Comparison of ENCODE assay signal across 2 cellular contexts in genomic region chr3:23981955-23982354, GRCh38.
TF ChIP-seq lines count a peak whose summit lies in the region.

No MANE protein-coding gene starts in this region.

TF ChIP-seq in SK-N-SH treated with all-trans-retinoic acid at 6 μM for 48 hours, 23 proteins besides CTCF, POLR2A, EP300 and RAD21 (continued from another document):
- TF ChIP-seq CSRNP3 (CRISPR knock-in tag; IDR thresholded peaks at IDR 0.05) (no peak), POU6F1 (CRISPR knock-in tag; IDR thresholded peaks at IDR 0.05; ENCODE audit: borderline replicate concordance, low read depth) (no peak), TSHZ2 (CRISPR knock-in tag; IDR thresholded peaks at IDR 0.05) (no peak), PPARA (CRISPR knock-in tag; IDR thresholded peaks at IDR 0.05; ENCODE audit: borderline replicate concordance) (no peak), ESRRG (CRISPR knock-in tag; IDR thresholded peaks at IDR 0.05) (no peak)

TF ChIP-seq in SK-N-SH, 30 proteins besides CTCF, POLR2A, EP300 and RAD21 (continued from another document):
- TF ChIP-seq RCOR1 (IDR thresholded peaks at IDR 0.05; ENCODE audit: low read length), result no peak
- TF ChIP-seq NRF1 (IDR thresholded peaks at IDR 0.05; ENCODE audit: low read depth, low read length), result no peak
- TF ChIP-seq USF2 (IDR thresholded peaks at IDR 0.05; ENCODE audit: borderline replicate concordance, low read depth, low read length), result no peak
TF ChIP-seq in SK-N-SH: peak in this region for 0.
